Comparison of ENCODE assay signal across 1 cellular context in the genomic region with DNA sequence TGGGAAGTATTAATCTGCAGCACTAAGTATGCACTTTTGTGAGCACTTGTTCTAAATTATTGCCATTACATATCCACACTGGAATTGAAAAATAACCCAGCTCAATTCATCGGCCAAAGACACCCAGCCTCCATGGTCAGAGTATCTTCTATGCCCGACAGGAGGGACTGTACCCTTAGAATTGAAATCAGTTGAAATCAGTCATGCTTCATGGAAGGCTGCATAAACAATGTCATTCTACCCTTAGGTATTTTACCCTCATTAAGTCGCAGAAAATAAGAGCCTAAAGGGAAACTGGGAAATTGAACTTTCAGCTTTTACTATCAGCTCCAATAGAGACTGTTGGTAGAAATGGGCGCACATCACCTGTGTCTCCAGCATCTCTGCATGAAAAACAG.
TF ChIP-seq lines count a peak whose summit lies in the region.

No MANE protein-coding gene starts in this region.

TF ChIP-seq in GM23338, 12 proteins besides CTCF, POLR2A, EP300 and RAD21 (continued from another document):
- TF ChIP-seq, protein P1, sequence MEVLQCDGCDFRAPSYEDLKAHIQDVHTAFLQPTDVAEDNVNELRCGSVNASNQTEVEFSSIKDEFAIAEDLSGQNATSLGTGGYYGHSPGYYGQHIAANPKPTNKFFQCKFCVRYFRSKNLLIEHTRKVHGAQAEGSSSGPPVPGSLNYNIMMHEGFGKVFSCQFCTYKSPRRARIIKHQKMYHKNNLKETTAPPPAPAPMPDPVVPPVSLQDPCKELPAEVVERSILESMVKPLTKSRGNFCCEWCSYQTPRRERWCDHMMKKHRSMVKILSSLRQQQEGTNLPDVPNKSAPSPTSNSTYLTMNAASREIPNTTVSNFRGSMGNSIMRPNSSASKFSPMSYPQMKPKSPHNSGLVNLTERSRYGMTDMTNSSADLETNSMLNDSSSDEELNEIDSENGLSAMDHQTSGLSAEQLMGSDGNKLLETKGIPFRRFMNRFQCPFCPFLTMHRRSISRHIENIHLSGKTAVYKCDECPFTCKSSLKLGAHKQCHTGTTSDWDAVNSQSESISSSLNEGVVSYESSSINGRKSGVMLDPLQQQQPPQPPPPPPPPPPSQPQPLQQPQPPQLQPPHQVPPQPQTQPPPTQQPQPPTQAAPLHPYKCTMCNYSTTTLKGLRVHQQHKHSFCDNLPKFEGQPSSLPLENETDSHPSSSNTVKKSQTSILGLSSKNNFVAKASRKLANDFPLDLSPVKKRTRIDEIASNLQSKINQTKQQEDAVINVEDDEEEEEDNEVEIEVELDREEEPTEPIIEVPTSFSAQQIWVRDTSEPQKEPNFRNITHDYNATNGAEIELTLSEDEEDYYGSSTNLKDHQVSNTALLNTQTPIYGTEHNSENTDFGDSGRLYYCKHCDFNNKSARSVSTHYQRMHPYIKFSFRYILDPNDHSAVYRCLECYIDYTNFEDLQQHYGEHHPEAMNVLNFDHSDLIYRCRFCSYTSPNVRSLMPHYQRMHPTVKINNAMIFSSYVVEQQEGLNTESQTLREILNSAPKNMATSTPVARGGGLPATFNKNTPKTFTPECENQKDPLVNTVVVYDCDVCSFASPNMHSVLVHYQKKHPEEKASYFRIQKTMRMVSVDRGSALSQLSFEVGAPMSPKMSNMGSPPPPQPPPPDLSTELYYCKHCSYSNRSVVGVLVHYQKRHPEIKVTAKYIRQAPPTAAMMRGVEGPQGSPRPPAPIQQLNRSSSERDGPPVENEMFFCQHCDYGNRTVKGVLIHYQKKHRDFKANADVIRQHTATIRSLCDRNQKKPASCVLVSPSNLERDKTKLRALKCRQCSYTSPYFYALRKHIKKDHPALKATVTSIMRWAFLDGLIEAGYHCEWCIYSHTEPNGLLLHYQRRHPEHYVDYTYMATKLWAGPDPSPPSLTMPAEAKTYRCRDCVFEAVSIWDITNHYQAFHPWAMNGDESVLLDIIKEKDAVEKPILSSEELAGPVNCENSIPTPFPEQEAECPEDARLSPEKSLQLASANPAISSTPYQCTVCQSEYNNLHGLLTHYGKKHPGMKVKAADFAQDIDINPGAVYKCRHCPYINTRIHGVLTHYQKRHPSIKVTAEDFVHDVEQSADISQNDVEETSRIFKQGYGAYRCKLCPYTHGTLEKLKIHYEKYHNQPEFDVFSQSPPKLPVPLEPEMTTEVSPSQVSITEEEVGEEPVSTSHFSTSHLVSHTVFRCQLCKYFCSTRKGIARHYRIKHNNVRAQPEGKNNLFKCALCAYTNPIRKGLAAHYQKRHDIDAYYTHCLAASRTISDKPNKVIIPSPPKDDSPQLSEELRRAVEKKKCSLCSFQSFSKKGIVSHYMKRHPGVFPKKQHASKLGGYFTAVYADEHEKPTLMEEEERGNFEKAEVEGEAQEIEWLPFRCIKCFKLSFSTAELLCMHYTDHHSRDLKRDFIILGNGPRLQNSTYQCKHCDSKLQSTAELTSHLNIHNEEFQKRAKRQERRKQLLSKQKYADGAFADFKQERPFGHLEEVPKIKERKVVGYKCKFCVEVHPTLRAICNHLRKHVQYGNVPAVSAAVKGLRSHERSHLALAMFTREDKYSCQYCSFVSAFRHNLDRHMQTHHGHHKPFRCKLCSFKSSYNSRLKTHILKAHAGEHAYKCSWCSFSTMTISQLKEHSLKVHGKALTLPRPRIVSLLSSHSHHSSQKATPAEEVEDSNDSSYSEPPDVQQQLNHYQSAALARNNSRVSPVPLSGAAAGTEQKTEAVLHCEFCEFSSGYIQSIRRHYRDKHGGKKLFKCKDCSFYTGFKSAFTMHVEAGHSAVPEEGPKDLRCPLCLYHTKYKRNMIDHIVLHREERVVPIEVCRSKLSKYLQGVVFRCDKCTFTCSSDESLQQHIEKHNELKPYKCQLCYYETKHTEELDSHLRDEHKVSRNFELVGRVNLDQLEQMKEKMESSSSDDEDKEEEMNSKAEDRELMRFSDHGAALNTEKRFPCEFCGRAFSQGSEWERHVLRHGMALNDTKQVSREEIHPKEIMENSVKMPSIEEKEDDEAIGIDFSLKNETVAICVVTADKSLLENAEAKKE (CRISPR knock-in tag; IDR thresholded peaks at IDR 0.05), result no peak
- no peak for TF ChIP-seq ZNF331 (CRISPR knock-in tag; IDR thresholded peaks at IDR 0.05; ENCODE audit: low read depth)
- no peak for TF ChIP-seq EZH2phosphoT487 (IDR thresholded peaks at IDR 0.05; ENCODE audit: unreplicated experiment)
- TF ChIP-seq ZNF114 (CRISPR knock-in tag; IDR thresholded peaks at IDR 0.05), result no peak
- no peak for TF ChIP-seq JUNB (IDR thresholded peaks at IDR 0.05; ENCODE audit: unreplicated experiment)
- TF ChIP-seq CREB1 (CRISPR knock-in tag; IDR thresholded peaks at IDR 0.05; ENCODE audit: low read depth), result no peak
- no peak for TF ChIP-seq NANOG (IDR thresholded peaks at IDR 0.05; ENCODE audit: borderline replicate concordance)
- TF ChIP-seq REST (IDR thresholded peaks at IDR 0.05; ENCODE audit: unreplicated experiment), result no peak
- no peak for TF ChIP-seq EZH2 (IDR thresholded peaks at IDR 0.05; ENCODE audit: low read depth, unreplicated experiment)
- TF ChIP-seq STAT1 (IDR thresholded peaks at IDR 0.05; ENCODE audit: unreplicated experiment), result no peak
- no peak for TF ChIP-seq ETS1 (IDR thresholded peaks at IDR 0.05)
